Comparison of ENCODE assay signal across 19 cellular contexts in the genomic region with DNA sequence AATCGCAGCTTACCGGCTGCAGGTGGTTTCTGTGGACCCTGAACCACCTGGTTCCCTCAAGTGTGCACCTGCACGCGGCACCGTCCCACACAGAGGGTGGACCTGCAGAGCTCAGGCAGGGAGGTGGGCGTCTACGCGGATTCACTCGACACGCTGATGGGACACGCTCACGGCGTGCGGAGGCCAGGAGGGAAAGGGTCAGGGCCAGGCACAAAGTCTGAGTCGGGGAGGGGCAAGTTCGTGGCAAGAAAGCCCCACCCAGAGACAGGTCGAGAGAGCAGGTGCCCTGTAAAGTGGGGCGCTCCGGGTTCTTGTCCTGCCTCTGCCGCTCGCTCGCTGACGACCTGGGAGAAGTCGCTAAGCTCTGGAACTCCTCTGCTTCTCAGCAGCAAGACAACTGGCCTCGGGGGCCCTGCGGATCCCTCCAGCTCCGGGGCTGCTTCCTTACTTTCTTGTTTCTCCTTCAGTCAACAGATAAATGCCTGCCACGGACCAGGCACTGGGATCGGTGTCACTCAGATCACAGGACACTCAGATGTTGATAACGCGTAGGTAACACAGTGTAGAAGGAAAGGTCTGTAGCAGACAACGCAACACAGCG.
DNase-seq lines count a peak whose midpoint lies in the region; ATAC-seq, FAIRE-seq and TF ChIP-seq lines count a peak whose summit lies in the region.
"Had no signal": no experiment of that assay in that cellular context is flagged by ENCODE, and none has a peak within 500 bp of the region (broad histone marks: within the 10 kb centered on the region; RNA-seq: fewer than 3 reads in every experiment).

No MANE protein-coding gene starts in this region.

- H3K36me3 Mint-ChIP-seq in neural crest cell (ENCODE audit: low read depth): no peaks in the 10 kb centered on the region
- H3K36me3 Mint-ChIP-seq in activated CD4-positive, alpha-beta memory T cell treated with anti-CD3 and anti-CD28 coated beads for 36 hours: no peaks in the 10 kb centered on the region
- H3K36me3 Mint-ChIP-seq: CD4-positive, alpha-beta memory T cell had no signal

- H3K9ac ChIP-seq in IMR-90 (ENCODE audit: low read depth, low read length): no peak overlapping the region
- H3K9ac ChIP-seq in colonic mucosa (ENCODE audit: low read depth in 2 of 2, low read length in 2 of 2): no peak overlapping the region
- H3K9ac ChIP-seq: BLaER1 treated with 17β-estradiol and CSF1 and Interleukin-3, amounts not matched to agents 10 nM and 100 nM had no signal

- no peak overlapping the region for H2BK120ac ChIP-seq in IMR-90 (ENCODE audit: low read depth, low read length)

- H3K14ac ChIP-seq in IMR-90 (replicated peaks; ENCODE audit: low read depth, low read length): no peak overlapping the region

- no peak overlapping the region for H2BK20ac ChIP-seq in IMR-90 (ENCODE audit: low read depth, low read length)

- no peak overlapping the region for H4K91ac ChIP-seq in IMR-90 (ENCODE audit: insufficient read depth, low read depth, low read length)

- no peaks in the 10 kb centered on the region for H3K79me1 ChIP-seq in IMR-90 (ENCODE audit: low read depth in 1 of 2, low read length in 2 of 2)

- no peak overlapping the region for H3K18ac ChIP-seq in IMR-90 (ENCODE audit: low read depth, low read length)

- dilution Hi-C loops in IMR-90 (cut with HindIII; ENCODE audit: low sequenced_read_pairs, unreplicated experiment): no loop called here

- POLR2A ChIA-PET in IMR-90 (lab: Charles Lee; ENCODE audit: unreplicated experiment): no interaction called here
- POLR2A ChIA-PET in activated CD4-positive, alpha-beta memory T cell treated with anti-CD3 and anti-CD28 coated beads for 36 hours (lab: Charles Lee): no interaction called here

- no peak overlapping the region for H3K4me2 ChIP-seq in IMR-90 (ENCODE audit: low read depth, low read length)
- H3K4me2 ChIP-seq: BLaER1 treated with 17β-estradiol and CSF1 and Interleukin-3, amounts not matched to agents 10 nM and 100 nM had no signal

- H2AFZ ChIP-seq in IMR-90 (replicated peaks; ENCODE audit: low read length, poor library complexity): peak overlapping the region; percentile 32

- TF ChIP-seq POLR2A in IMR-90 (IDR thresholded peaks at IDR 0.05; ENCODE audit: low read depth, low read length): no peak

- intact Hi-C loops in IMR-90 (cut with micrococcal nuclease) (no loop called here), colonic mucosa (cut with DNase I) (no loop called here), Right ventricle myocardium superior (cut with DNase I) (no loop called here)
- intact Hi-C loops in activated CD4-positive, alpha-beta memory T cell treated with anti-CD3 and anti-CD28 coated beads for 36 hours (cut with micrococcal nuclease): no loop called here

- peaks cover 11% of the 10 kb centered on the region for H3K4me1 Mint-ChIP-seq in neural crest cell
- H3K4me1 Mint-ChIP-seq in activated CD4-positive, alpha-beta memory T cell treated with anti-CD3 and anti-CD28 coated beads for 36 hours (ENCODE audit: low read depth): no peaks in the 10 kb centered on the region
- H3K4me1 Mint-ChIP-seq: CD4-positive, alpha-beta memory T cell had no signal

- no TSS peak for BruUV-seq in IMR-90 (replicated peaks; lab: Mats Ljungman, UMichigan)

- CTCF ChIA-PET in IMR-90 (lab: Yijun Ruan, JAX): no interaction called here
- CTCF ChIA-PET in activated CD4-positive, alpha-beta memory T cell treated with anti-CD3 and anti-CD28 coated beads for 36 hours (lab: Charles Lee): no interaction called here

- no peak overlapping the region for H3K27ac ChIP-seq in IMR-90 (ENCODE audit: insufficient read depth, low read length)
- H3K27ac ChIP-seq in colonic mucosa: no peak overlapping the region
- H3K27ac ChIP-seq: BLaER1 treated with 17β-estradiol and CSF1 and Interleukin-3, amounts not matched to agents 10 nM and 100 nM; Peyer's patch had no signal

- H3K4me3 ChIP-seq in IMR-90 (ENCODE audit: insufficient read depth, low read depth, low read length) (no peak overlapping the region), colonic mucosa (no peak overlapping the region)
- H3K4me3 ChIP-seq: BLaER1 treated with 17β-estradiol and CSF1 and Interleukin-3, amounts not matched to agents 10 nM and 100 nM; Peyer's patch had no signal

- in situ Hi-C loops in IMR-90 (cut with MboI; ENCODE audit: low sequenced_read_pairs): loop anchor here (10.0 kb wide), 2 partner anchors 107 to 267 kb away; no protein-coding TSS in a partner anchor

- H2BK5ac ChIP-seq in IMR-90 (ENCODE audit: low read depth, low read length, poor library complexity, severe bottlenecking): no peak overlapping the region

- peaks cover 40% of the 10 kb centered on the region for H3K27me3 ChIP-seq in IMR-90 (ENCODE audit: control insufficient read depth, insufficient read depth, low read length)
- no peaks in the 10 kb centered on the region for H3K27me3 ChIP-seq in colonic mucosa
- H3K27me3 ChIP-seq: BLaER1 treated with 17β-estradiol and CSF1 and Interleukin-3, amounts not matched to agents 10 nM and 100 nM; Peyer's patch had no signal

- H3K4ac ChIP-seq in IMR-90 (ENCODE audit: low read depth, low read length): no peak overlapping the region

- H3K36me3 ChIP-seq in IMR-90 (ENCODE audit: control insufficient read depth, insufficient read depth, low read length): no peaks in the 10 kb centered on the region
- no peaks in the 10 kb centered on the region for H3K36me3 ChIP-seq in colonic mucosa
- H3K36me3 ChIP-seq: BLaER1 treated with 17β-estradiol and CSF1 and Interleukin-3, amounts not matched to agents 10 nM and 100 nM; Peyer's patch had no signal

- peak overlapping the region; percentile 86 for H3K27ac Mint-ChIP-seq in neural crest cell (ENCODE audit: unreplicated experiment)
- no peak overlapping the region for H3K27ac Mint-ChIP-seq in activated CD4-positive, alpha-beta memory T cell treated with anti-CD3 and anti-CD28 coated beads for 36 hours
- H3K27ac Mint-ChIP-seq: CD4-positive, alpha-beta memory T cell had no signal

- H3K9me3 ChIP-seq in IMR-90 (ENCODE audit: control insufficient read depth, insufficient read depth, low read length): peaks cover 6% of the 10 kb centered on the region
- H3K9me3 ChIP-seq in colonic mucosa: no peaks in the 10 kb centered on the region
- H3K9me3 ChIP-seq: Peyer's patch had no signal

- peaks cover 5% of the 10 kb centered on the region for H3K27me3 Mint-ChIP-seq in neural crest cell (ENCODE audit: low read depth)
- H3K27me3 Mint-ChIP-seq in activated CD4-positive, alpha-beta memory T cell treated with anti-CD3 and anti-CD28 coated beads for 36 hours: peaks cover 3% of the 10 kb centered on the region

- H2BK15ac ChIP-seq in IMR-90 (ENCODE audit: low read depth, low read length): no peak overlapping the region

- DNase-seq in IMR-90 (no peak), colonic mucosa (peak; percentile 24), neural crest cell (ENCODE audit: low read depth, low spot score) (no peak), urothelium cell line (ENCODE audit: low spot score) (no peak), Right ventricle myocardium superior (no peak), NCI-H2029 treated with DMSO at 0.1 percent for 48 hours (lab: John Stamatoyannopoulos, UW) (no peak)
- DNase-seq in activated CD4-positive, alpha-beta memory T cell treated with anti-CD3 and anti-CD28 coated beads for 36 hours: no peak
- DNase-seq: CD4-positive, alpha-beta memory T cell; GOT3; KG1; NCI-H1105; NCI-H2081; NCI-H774; NK-92 treated with Interleukin-12 subunit alpha and Interleukin-12 subunit beta, amount 100 ng/mL, for 24 hours had no signal

- H3K4me3 Mint-ChIP-seq in neural crest cell: no peak overlapping the region
- H3K4me3 Mint-ChIP-seq in activated CD4-positive, alpha-beta memory T cell treated with anti-CD3 and anti-CD28 coated beads for 36 hours: no peak overlapping the region
- H3K4me3 Mint-ChIP-seq: CD4-positive, alpha-beta memory T cell had no signal

- H4K8ac ChIP-seq in IMR-90 (ENCODE audit: low read depth in 2 of 2, low read length in 2 of 2): no peak overlapping the region

- WGBS in IMR-90 (ENCODE audit: extremely low coverage in 2 of 2, insufficient read length in 1 of 2), 2 experiments: 60% methylated on average over 17 of the region's 33 CpGs; no CpG with 5 or more reads in 1 of the 2 experiments

- no peak overlapping the region for H3K23ac ChIP-seq in IMR-90 (ENCODE audit: low read depth, low read length)

- peak; percentile 9 for FAIRE-seq in urothelium cell line (lab: Jason Lieb, UNC)
- FAIRE-seq: G401.6, GM12892 had no signal

- no peaks in the 10 kb centered on the region for H3K4me1 ChIP-seq in IMR-90 (ENCODE audit: control insufficient read depth, insufficient read depth, low read length)
- no peaks in the 10 kb centered on the region for H3K4me1 ChIP-seq in colonic mucosa
- H3K4me1 ChIP-seq: BLaER1 treated with 17β-estradiol and CSF1 and Interleukin-3, amounts not matched to agents 10 nM and 100 nM had no signal

- H2AK9ac ChIP-seq in IMR-90 (replicated peaks; ENCODE audit: low read depth, low read length, poor library complexity): no peak overlapping the region

- no peaks in the 10 kb centered on the region for H4K20me1 ChIP-seq in IMR-90 (ENCODE audit: insufficient read depth, low read length)
- H4K20me1 ChIP-seq: BLaER1 treated with 17β-estradiol and CSF1 and Interleukin-3, amounts not matched to agents 10 nM and 100 nM had no signal

- H3K9me1 ChIP-seq in IMR-90 (ENCODE audit: insufficient read depth, low read length): no peaks in the 10 kb centered on the region

- no peak for TF ChIP-seq RAD21 in IMR-90 (IDR thresholded peaks at IDR 0.05; ENCODE audit: low read length)

- no peak overlapping the region for H4K5ac ChIP-seq in IMR-90 (ENCODE audit: low read depth, low read length)

- no peak for TF ChIP-seq CTCF in IMR-90 (conservative IDR thresholded peaks at IDR 0.05; ENCODE audit: low read depth, low read length)
- no peak for TF ChIP-seq CTCF in colonic mucosa (IDR thresholded peaks at IDR 0.05)
- no peak for TF ChIP-seq CTCF in neural crest cell (conservative IDR thresholded peaks at IDR 0.05)

- H3K9me3 Mint-ChIP-seq in neural crest cell: no peaks in the 10 kb centered on the region
- no peaks in the 10 kb centered on the region for H3K9me3 Mint-ChIP-seq in activated CD4-positive, alpha-beta memory T cell treated with anti-CD3 and anti-CD28 coated beads for 36 hours

- no peak overlapping the region for H2AK5ac ChIP-seq in IMR-90 (ENCODE audit: low read depth, low read length)

- ATAC-seq in IMR-90 (ENCODE audit: low read depth): no peak
- ATAC-seq in Right ventricle myocardium superior (ENCODE audit: poor library complexity): no peak
- ATAC-seq: HCT116 had no signal

- no peak overlapping the region for H3K56ac ChIP-seq in IMR-90 (ENCODE audit: extremely low read depth, insufficient read depth, low read length)

TF ChIP-seq in IMR-90, 13 proteins besides CTCF, POLR2A, EP300 and RAD21 (continues in another document):
- TF ChIP-seq MAZ (IDR thresholded peaks at IDR 0.05; ENCODE audit: borderline replicate concordance, low read depth, low read length): no peak
- no peak for TF ChIP-seq RCOR1 (IDR thresholded peaks at IDR 0.05; ENCODE audit: insufficient replicate concordance, low read length)
